In genomic region chr19:45767881-45768643, GRCh38 we compare ENCODE assay signal across 8 cellular contexts. TPM values are rescaled to one million over a fixed set of nuclear protein-coding genes. Genes with fewer than 3 reads are reported as not detected.
DNase-seq lines count a peak whose midpoint lies in the region; ATAC-seq and TF ChIP-seq lines count a peak whose summit lies in the region.

No MANE protein-coding gene starts in this region.

- H3K9me3 Mint-ChIP-seq in WTC11 (no peaks in the 10 kb centered on the region), natural killer cell (no peaks in the 10 kb centered on the region)

- intact Hi-C loops in natural killer cell (cut with micrococcal nuclease), result no loop called here

- peaks cover 26% of the 10 kb centered on the region for H3K4me1 Mint-ChIP-seq in WTC11
- H3K4me1 Mint-ChIP-seq in natural killer cell, result peaks cover 5 to 28% of the 10 kb centered on the region in 2 donors

- no peak overlapping the region for H3K27ac Mint-ChIP-seq in WTC11
- H3K27ac Mint-ChIP-seq in natural killer cell, result peak overlapping the region in 1 of 2 donors; percentile 91

- H3K4me3 Mint-ChIP-seq in WTC11 (peak overlapping the region; percentile 79), natural killer cell (peak overlapping the region; percentile 81)

- ATAC-seq in WTC11 (no peak), natural killer cell (no peak), omental fat pad (ENCODE audit: low FRiP score) (no peak), HG03039 (IDR thresholded peaks at IDR 0.05; ENCODE audit: unreplicated experiment) (no peak)

- H3K4me3 ChIP-seq in fibroblast of mammary gland (ENCODE audit: control insufficient read depth, low read depth, low read length), result peak overlapping the region; percentile 73

- DNase-seq in DMS53 treated with DMSO at 0.1 percent for 48 hours (lab: John Stamatoyannopoulos, UW; ENCODE audit: unreplicated experiment) (peak; percentile 29), HT-29 (ENCODE audit: low spot score) (peak; percentile 85), WTC11 (ENCODE audit: low spot score) (peak; percentile 69), fibroblast of mammary gland (ENCODE audit: low read depth) (peak; percentile 67), natural killer cell (no peak), NCI-H187 treated with DMSO at 0.1 percent for 48 hours (lab: John Stamatoyannopoulos, UW) (no peak), omental fat pad (ENCODE audit: low spot score) (no peak)

- CTCF ChIA-PET in WTC11 (lab: Charles Lee), result interaction anchor here (0.5 to 5.6 kb wide), 20 partner anchors 8 to 309 kb away, joined by 3 to 175 read pairs (median 10); partner anchors contain the start of genes DMPK, FBXO46, FOXA3 and QPCTL

- TF ChIP-seq CTCF in WTC11 (IDR thresholded peaks at IDR 0.05) (no peak), fibroblast of mammary gland (conservative IDR thresholded peaks at IDR 0.05; ENCODE audit: control insufficient read depth, insufficient read depth, low read depth, low read length) (no peak), natural killer cell (IDR thresholded peaks at IDR 0.05) (no peak), omental fat pad (IDR thresholded peaks at IDR 0.05) (no peak)

- no peaks in the 10 kb centered on the region; the same call in 1 of the 2 replicates for H3K27me3 Mint-ChIP-seq in WTC11 (ENCODE audit: low read depth)
- peaks cover 0 to 7% of the 10 kb centered on the region in 2 donors for H3K27me3 Mint-ChIP-seq in natural killer cell (ENCODE audit: low read depth in 2 of 2)

- H3K36me3 Mint-ChIP-seq in WTC11 (no peaks in the 10 kb centered on the region), natural killer cell (no peaks in the 10 kb centered on the region)

- POLR2A ChIA-PET in WTC11 (lab: Charles Lee), result interaction anchor here (0.6 to 4.8 kb wide), 22 partner anchors 11 to 370 kb away, joined by 3 to 115 read pairs (median 5); partner anchors contain the start of genes DMPK, DMWD, EML2 and FBXO46

TF ChIP-seq in WTC11, 78 proteins besides CTCF, POLR2A, EP300 and RAD21 (continues in another document):
- TF ChIP-seq RELA (CRISPR knock-in tag; IDR thresholded peaks at IDR 0.05; ENCODE audit: borderline replicate concordance) (peak; percentile 83; the same call in 1 of the 2 replicates), IRF1 (CRISPR knock-in tag; IDR thresholded peaks at IDR 0.05) (no peak), CREB1 (CRISPR knock-in tag; IDR thresholded peaks at IDR 0.05) (0 out of 2 replicates have a peak, but pooled peaks have one; percentile 28), MAX (CRISPR knock-in tag; IDR thresholded peaks at IDR 0.05) (peak; percentile 56), HMGXB4 (CRISPR knock-in tag; IDR thresholded peaks at IDR 0.05) (peak; percentile 84; the same call in 1 of the 2 replicates), SOX15 (CRISPR knock-in tag; IDR thresholded peaks at IDR 0.05) (no peak), E2F5 (CRISPR knock-in tag; IDR thresholded peaks at IDR 0.05) (peak; percentile 69; the same call in 1 of the 2 replicates), ATF1 (CRISPR knock-in tag; IDR thresholded peaks at IDR 0.05) (0 out of 2 replicates have a peak, but pooled peaks have one; percentile 61), MLX (CRISPR knock-in tag; IDR thresholded peaks at IDR 0.05) (0 out of 2 replicates have a peak, but pooled peaks have one; percentile 55), ERG (CRISPR knock-in tag; IDR thresholded peaks at IDR 0.05) (no peak), AR (CRISPR knock-in tag; IDR thresholded peaks at IDR 0.05) (no peak), TEAD4 (CRISPR knock-in tag; IDR thresholded peaks at IDR 0.05) (0 out of 2 replicates have a peak, but pooled peaks have one; percentile 43)

RNA-seq across cellular contexts. Expression of gene SIX5, which starts 1.0 kb away (rescaled TPM):
- 26.8 and 28.6 TPM in 2 replicates for total RNA-seq in HT-29 (2014; rRNA removed; shearing (Covaris generic))
- total RNA-seq in WTC11 (2021), result 26.0 to 37.0 TPM (median 36.5 TPM) in 3 replicates
- total RNA-seq in natural killer cell, result 1 to 10 TPM; 2.1 to 3.3 (median 3.1) TPM
- total RNA-seq in omental fat pad, result 10 to 100 TPM in 1 of 4 donors, 1 to 10 TPM in 3; 4.3 to 13.4 (median 7.8) TPM

RNA-seq across cellular contexts. Expression of gene DMPK, which starts 14.2 kb away (rescaled TPM):
- 31.1 and 45.7 TPM in 2 replicates for total RNA-seq in HT-29 (2014; rRNA removed; shearing (Covaris generic))
- total RNA-seq in WTC11 (2021) (34.4 to 42.7 TPM (median 38.8 TPM) in 3 replicates), natural killer cell (10 to 100 TPM; 48.1 to 67.5 (median 49.8) TPM), omental fat pad (10 to 100 TPM in 3 of 4 donors, 1 to 10 TPM in 1; 9.4 to 30.1 (median 23.2) TPM)

RNA-seq across cellular contexts. Expression of gene DMWD, which starts 24.6 kb away (rescaled TPM):
- total RNA-seq in HT-29 (2014; rRNA removed; shearing (Covaris generic)), result 102 and 108 TPM in 2 replicates
- total RNA-seq in WTC11 (2021), result 50.2 to 60.7 TPM (median 56.6 TPM) in 3 replicates
- 10 to 100 TPM; 66.2 to 82.1 (median 66.3) TPM for total RNA-seq in natural killer cell
- 10 to 100 TPM; 26.2 to 42.5 (median 35.9) TPM for total RNA-seq in omental fat pad

RNA-seq across cellular contexts. Expression of gene MEIOSIN, which starts 34.8 kb away (rescaled TPM):
- not detected in 2 replicates for total RNA-seq in HT-29 (2014; rRNA removed; shearing (Covaris generic))
- total RNA-seq in WTC11 (2021) (0.11 to 0.23 TPM in 2 of 3 replicates, not detected in the other), natural killer cell (not detected), omental fat pad (not detected)

RNA-seq across cellular contexts. Expression of gene FBXO46, which starts 37.4 kb away (rescaled TPM):
- 44.4 and 57.6 TPM in 2 replicates for total RNA-seq in HT-29 (2014; rRNA removed; shearing (Covaris generic))
- 40.1 to 46.3 TPM (median 43.3 TPM) in 3 replicates for total RNA-seq in WTC11 (2021)
- total RNA-seq in natural killer cell, result 10 to 100 TPM; 24.8 to 35.7 (median 31.1) TPM
- 1 to 10 TPM; 5.8 to 7.6 (median 6.7) TPM for total RNA-seq in omental fat pad

Comparison
In these comparisons a context has a peak if more than half of its experiments do, and no peak if none do; other contexts are left out.
1. DNase-seq: peak in DMS53 treated with DMSO at 0.1 percent for 48 hours (single experiment), HT-29 (single experiment), WTC11 (single experiment) and fibroblast of mammary gland (single experiment); none in natural killer cell (single experiment), NCI-H187 treated with DMSO at 0.1 percent for 48 hours (single experiment) and omental fat pad (single experiment).